In genomic region chr20:64242797-64243475, GRCh38 we compare ENCODE assay signal across 1 cellular context.
TF ChIP-seq lines count a peak whose summit lies in the region.

No MANE protein-coding gene starts in this region.

TF ChIP-seq in HepG2, 621 proteins besides CTCF, POLR2A, EP300 and RAD21 (continued from another document and continues in another):
- TF ChIP-seq FOXO4 (CRISPR knock-in tag; conservative IDR thresholded peaks at IDR 0.05), result no peak
- TF ChIP-seq ZBTB46 (CRISPR knock-in tag; IDR thresholded peaks at IDR 0.05; ENCODE audit: borderline replicate concordance), result no peak
- TF ChIP-seq ZNF768 (CRISPR knock-in tag; IDR thresholded peaks at IDR 0.05), result 0 out of 2 replicates have a peak, but pooled peaks have one; percentile 11
- TF ChIP-seq NKX3-1 (CRISPR knock-in tag; IDR thresholded peaks at IDR 0.05), result no peak
- TF ChIP-seq CBX1 (IDR thresholded peaks at IDR 0.05; ENCODE audit: low read depth), result no peak
- peak; percentile 96 for TF ChIP-seq NCOR1 (IDR thresholded peaks at IDR 0.05; ENCODE audit: borderline replicate concordance, low read length)
- no peak for TF ChIP-seq TAF1 (CRISPR knock-in tag; IDR thresholded peaks at IDR 0.05)
- no peak; the same call in 1 of the 2 replicates for TF ChIP-seq ZNF3 (CRISPR knock-in tag; IDR thresholded peaks at IDR 0.05)
- TF ChIP-seq ZNF234 (CRISPR knock-in tag; conservative IDR thresholded peaks at IDR 0.05), result no peak
- TF ChIP-seq HOMEZ (CRISPR knock-in tag; IDR thresholded peaks at IDR 0.05; ENCODE audit: low read depth), result peak; percentile 81; the same call in 1 of the 2 replicates
- TF ChIP-seq FOSL2 (CRISPR knock-in tag; IDR thresholded peaks at IDR 0.05), result peak; percentile 58; the same call in 1 of the 2 replicates
- TF ChIP-seq PPARG (CRISPR knock-in tag; conservative IDR thresholded peaks at IDR 0.05), result peak; percentile 80
- TF ChIP-seq ZBTB25 (CRISPR knock-in tag; IDR thresholded peaks at IDR 0.05), result no peak
- no peak for TF ChIP-seq TGIF2 (CRISPR knock-in tag; IDR thresholded peaks at IDR 0.05)
- TF ChIP-seq GATAD1 (CRISPR knock-in tag; IDR thresholded peaks at IDR 0.05), result peak; percentile 65; the same call in 1 of the 2 replicates
- TF ChIP-seq HDAC2 (CRISPR knock-in tag; IDR thresholded peaks at IDR 0.05), result peak; percentile 96
- no peak for TF ChIP-seq U2AF2 (IDR thresholded peaks at IDR 0.05; ENCODE audit: low read depth, low read length)
- TF ChIP-seq ARNT2 (CRISPR knock-in tag; IDR thresholded peaks at IDR 0.05; ENCODE audit: low read depth), result no peak; the same call in 1 of the 2 replicates
- TF ChIP-seq ZNF567 (CRISPR knock-in tag; IDR thresholded peaks at IDR 0.05; ENCODE audit: borderline replicate concordance), result no peak; the same call in 1 of the 2 replicates
- TF ChIP-seq ZBED4 (CRISPR knock-in tag; IDR thresholded peaks at IDR 0.05; ENCODE audit: borderline replicate concordance), result peak; percentile 67; the same call in 1 of the 2 replicates
- TF ChIP-seq ZFP36L2 (CRISPR knock-in tag; IDR thresholded peaks at IDR 0.05), result no peak
- TF ChIP-seq CREB3 (CRISPR knock-in tag; IDR thresholded peaks at IDR 0.05), result no peak; the same call in 1 of the 2 replicates
- no peak for TF ChIP-seq SRSF4 (IDR thresholded peaks at IDR 0.05; ENCODE audit: low read depth, low read length, poor library complexity, severe bottlenecking)
- TF ChIP-seq ZHX2 (IDR thresholded peaks at IDR 0.05; ENCODE audit: low read depth), result no peak
- no peak for TF ChIP-seq ZHX2 (CRISPR knock-in tag; IDR thresholded peaks at IDR 0.05; ENCODE audit: borderline replicate concordance)
- TF ChIP-seq PHB2 (IDR thresholded peaks at IDR 0.05; ENCODE audit: partially characterized antibody), result no peak
- TF ChIP-seq MAFG (CRISPR knock-in tag; IDR thresholded peaks at IDR 0.05), result no peak
- peak; percentile 75; the same call in 1 of the 2 replicates for TF ChIP-seq HMGXB3 (CRISPR knock-in tag; IDR thresholded peaks at IDR 0.05; ENCODE audit: borderline replicate concordance)
- TF ChIP-seq ZNF446 (CRISPR knock-in tag; IDR thresholded peaks at IDR 0.05), result no peak
- TF ChIP-seq ZNF605 (CRISPR knock-in tag; IDR thresholded peaks at IDR 0.05), result peak; percentile 78; the same call in 1 of the 2 replicates
- TF ChIP-seq AHR (CRISPR knock-in tag; IDR thresholded peaks at IDR 0.05), result no peak; the same call in 1 of the 2 replicates
- TF ChIP-seq E2F2 (CRISPR knock-in tag; IDR thresholded peaks at IDR 0.05; ENCODE audit: borderline replicate concordance), result no peak
